In the genomic region with DNA sequence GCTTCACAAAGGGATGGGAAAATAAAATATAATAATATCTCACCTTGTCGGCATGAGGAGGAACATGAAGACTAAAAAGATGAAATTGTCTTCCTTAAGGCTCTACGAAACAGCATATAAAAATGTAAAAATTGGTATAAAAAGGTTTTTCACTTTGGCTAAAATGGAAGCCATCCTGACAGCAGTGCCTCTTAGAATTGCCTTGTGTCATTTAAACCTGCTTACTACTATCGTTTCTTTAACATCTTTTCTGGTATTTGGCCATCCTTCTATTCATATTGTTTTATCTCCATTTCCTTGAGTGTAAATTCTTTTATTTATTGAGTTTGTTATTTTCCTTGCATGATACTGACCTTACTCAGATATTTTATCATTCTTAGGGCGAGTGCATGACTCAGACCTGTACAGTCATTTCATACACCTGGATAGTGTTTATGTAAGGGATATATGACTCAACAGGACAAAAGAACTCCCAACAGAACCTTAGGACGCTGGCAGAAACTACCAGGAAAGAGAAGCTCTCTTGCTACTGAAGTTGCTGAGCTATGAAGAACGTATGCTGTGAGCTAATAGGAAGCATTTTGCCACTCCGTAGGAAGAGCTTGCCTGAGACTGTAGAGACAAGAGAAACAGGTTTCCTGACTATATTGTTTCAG, we compare ENCODE assay signal across 12 cellular contexts. TPM values are rescaled to one million over a fixed set of nuclear protein-coding genes. Genes with fewer than 3 reads are reported as not detected.
DNase-seq lines count a peak whose midpoint lies in the region; ATAC-seq, FAIRE-seq and TF ChIP-seq lines count a peak whose summit lies in the region.
"Had no signal": no experiment of that assay in that cellular context is flagged by ENCODE, and none has a peak within 500 bp of the region (broad histone marks: within the 10 kb centered on the region; RNA-seq: fewer than 3 reads in every experiment).

No MANE protein-coding gene starts in this region.

- 17 to 57% (median 25%) methylated on average over 7 of the region's 7 CpGs for WGBS in small intestine, 3 donors

- H3K4me3 ChIP-seq in small intestine (ENCODE audit: low read depth in 1 of 2, low read length in 2 of 2) = no peak overlapping the region

- ATAC-seq in HG03045 (IDR thresholded peaks at IDR 0.05; ENCODE audit: unreplicated experiment) = no peak

- no peak for TF ChIP-seq CTCF in glutamatergic neuron (IDR thresholded peaks at IDR 0.05; ENCODE audit: partially characterized antibody, unreplicated experiment)

- H3K36me3 Mint-ChIP-seq in glutamatergic neuron (ENCODE audit: unreplicated experiment) = no peaks in the 10 kb centered on the region

- peaks cover 2% of the 10 kb centered on the region for H3K4me1 Mint-ChIP-seq in glutamatergic neuron (ENCODE audit: low read depth, unreplicated experiment)

- DNase-seq in DMS153 (lab: John Stamatoyannopoulos, UW) (peak; percentile 77), DMS153 treated with DMSO at 0.1 percent for 48 hours (lab: John Stamatoyannopoulos, UW; ENCODE audit: unreplicated experiment) (no peak), SW480 (ENCODE audit: low spot score) (peak; percentile 89), glomerular endothelial cell (ENCODE audit: extremely low read depth, low read depth, low spot score) (peak; percentile 82), small intestine (peak; percentile 97), HuH-7 (ENCODE audit: low spot score) (no peak), glutamatergic neuron (no peak)
- DNase-seq: activated B cell treated with CpG ODN at 0.5 μM for 24 hours, amygdala had no signal

- H3K9me3 Mint-ChIP-seq in glutamatergic neuron (ENCODE audit: unreplicated experiment) = peaks cover 3% of the 10 kb centered on the region
- H3K9me3 Mint-ChIP-seq: activated B cell treated with CpG ODN at 0.5 μM for 24 hours had no signal

- no peaks in the 10 kb centered on the region for H3K36me3 ChIP-seq in small intestine (ENCODE audit: control insufficient read depth in 2 of 2, insufficient read depth in 2 of 2, low read length in 2 of 2)

- peak overlapping the region; percentile 86 to 90 for H3K27ac ChIP-seq in small intestine (ENCODE audit: low read depth in 1 of 2, low read length in 1 of 2)
- H3K27ac ChIP-seq: HL-60 had no signal

- H3K27me3 Mint-ChIP-seq in glutamatergic neuron (ENCODE audit: unreplicated experiment) = peaks cover under 1% of the 10 kb centered on the region
- H3K27me3 Mint-ChIP-seq: activated B cell treated with CpG ODN at 0.5 μM for 24 hours had no signal

- peak; percentile 59 for FAIRE-seq in small intestine (lab: Jason Lieb, UNC)
- FAIRE-seq: A204.1 had no signal

- H3K4me3 Mint-ChIP-seq in glutamatergic neuron (ENCODE audit: unreplicated experiment) = no peak overlapping the region
- H3K4me3 Mint-ChIP-seq: activated B cell treated with CpG ODN at 0.5 μM for 24 hours had no signal

- H3K27me3 ChIP-seq in small intestine (ENCODE audit: control insufficient read depth in 2 of 2, insufficient read depth in 2 of 2, low read length in 2 of 2) = no peaks in the 10 kb centered on the region

- no peaks in the 10 kb centered on the region for H3K9me3 ChIP-seq in small intestine (ENCODE audit: control insufficient read depth, low read depth)

- no peak overlapping the region for H3K27ac Mint-ChIP-seq in glutamatergic neuron (ENCODE audit: unreplicated experiment)
- H3K27ac Mint-ChIP-seq: activated B cell treated with CpG ODN at 0.5 μM for 24 hours had no signal

- H3K4me1 ChIP-seq in small intestine (ENCODE audit: control insufficient read depth in 2 of 2, insufficient read depth in 1 of 2, low read depth in 1 of 2, low read length in 1 of 2) = peaks cover 0 to 2% of the 10 kb centered on the region in 2 donors

RNA-seq across cellular contexts. Expression of a gene that starts 5.8 kb away (rescaled TPM):
- total RNA-seq in glomerular endothelial cell (11.7 and 19.4 TPM in 2 replicates), glutamatergic neuron (ENCODE audit: unreplicated experiment) (15.9 TPM)
- 10 to 100 TPM; 14.8 to 20.3 (median 19.2) TPM for polyA plus RNA-seq in small intestine

Comparison
In these comparisons a context has a peak if more than half of its experiments do, and no peak if none do; other contexts are left out.
1. DNase-seq: peak in DMS153 (single experiment), SW480 (single experiment), glomerular endothelial cell (single experiment) and small intestine (single experiment); none in DMS153 treated with DMSO at 0.1 percent for 48 hours (single experiment), HuH-7 (single experiment) and glutamatergic neuron (single experiment).